Comparison of ENCODE assay signal across 27 cellular contexts in the genomic region with DNA sequence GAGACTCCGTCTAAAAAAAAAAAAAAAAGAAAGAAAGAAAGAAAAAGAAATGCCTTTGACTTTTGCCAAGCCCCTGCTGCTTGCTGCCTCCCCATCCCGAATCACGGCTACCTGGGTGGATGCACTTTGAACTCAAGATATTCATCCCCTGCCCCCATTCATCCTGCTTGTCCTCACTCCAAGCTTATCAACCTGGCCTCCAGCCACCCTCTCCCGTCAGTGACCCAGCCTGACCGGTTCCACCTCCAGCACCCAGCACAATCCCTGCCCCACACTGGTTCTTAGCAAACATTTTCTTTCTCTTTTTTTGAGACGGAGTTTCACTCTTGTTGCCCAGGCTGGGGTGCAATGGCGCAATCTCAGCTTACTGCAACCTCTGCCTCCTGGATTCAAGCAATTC. TPM values are rescaled to one million over a fixed set of nuclear protein-coding genes. Genes with fewer than 3 reads are reported as not detected.
DNase-seq lines count a peak whose midpoint lies in the region; ATAC-seq and TF ChIP-seq lines count a peak whose summit lies in the region.
"Had no signal": no experiment of that assay in that cellular context is flagged by ENCODE, and none has a peak within 500 bp of the region (broad histone marks: within the 10 kb centered on the region; RNA-seq: fewer than 3 reads in every experiment).

No MANE protein-coding gene starts in this region.

- H3K9ac ChIP-seq in colonic mucosa (ENCODE audit: low read depth in 2 of 2, low read length in 2 of 2) (no peak overlapping the region), mesenchymal stem cell (ENCODE audit: low read length) (no peak overlapping the region)

- ATAC-seq in left ventricle myocardium superior, result peak; percentile 47
- no peak for ATAC-seq in heart left ventricle
- ATAC-seq in upper lobe of right lung, result peak; percentile 84
- no peak for ATAC-seq in HG03432 (IDR thresholded peaks at IDR 0.05; ENCODE audit: unreplicated experiment)
- ATAC-seq in HG02884 (IDR thresholded peaks at IDR 0.05; ENCODE audit: unreplicated experiment), result no peak
- ATAC-seq: activated T-cell treated with anti-CD3 and anti-CD28 coated beads, Interleukin-2, amount 50 U/mL, for 72 hours had no signal

- H3K27me3 ChIP-seq in heart left ventricle (peaks cover 24 to 94% (median 59%) of the 10 kb centered on the region in 9 donors), colonic mucosa (peaks cover 23% of the 10 kb centered on the region), mesenchymal stem cell (ENCODE audit: control insufficient read depth in 1 of 2, insufficient read depth in 1 of 2, low read length in 2 of 2) (peaks cover 0 to 66% of the 10 kb centered on the region in 2 experiments), upper lobe of right lung (peaks cover 55% of the 10 kb centered on the region)

- H3K4ac ChIP-seq in mesenchymal stem cell (ENCODE audit: low read depth in 1 of 2, low read length in 2 of 2), result no peak overlapping the region

- H2BK5ac ChIP-seq in mesenchymal stem cell (ENCODE audit: low read depth, low read length, poor library complexity, severe bottlenecking), result no peak overlapping the region

- H2BK120ac ChIP-seq in mesenchymal stem cell (ENCODE audit: low read depth, low read length), result no peak overlapping the region

- no peak overlapping the region for H2BK15ac ChIP-seq in mesenchymal stem cell (ENCODE audit: low read depth, poor library complexity, severe bottlenecking)

- intact Hi-C loops in left ventricle myocardium superior (cut with micrococcal nuclease), result no loop called here
- intact Hi-C loops in heart left ventricle (cut with DNase I), result loop anchor here in 1 of 10 donors (10.0 kb wide), 1 partner anchor 98 kb away; a partner anchor contains a TSS
- intact Hi-C loops in colonic mucosa (cut with DNase I), result no loop called here
- intact Hi-C loops in upper lobe of right lung (cut with DNase I), result no loop called here

- H3K4me2 ChIP-seq in mesenchymal stem cell (ENCODE audit: low read length, poor library complexity, severe bottlenecking), result no peak overlapping the region

- H3K27ac ChIP-seq in heart left ventricle, result no peak overlapping the region
- H3K27ac ChIP-seq in colonic mucosa, result no peak overlapping the region
- H3K27ac ChIP-seq in mesenchymal stem cell (ENCODE audit: low read length, poor library complexity, severe bottlenecking), result no peak overlapping the region
- H3K27ac ChIP-seq in upper lobe of right lung, result no peak overlapping the region
- H3K27ac ChIP-seq: adrenal gland, brain microvascular endothelial cell, neutrophil, WERI-Rb-1 had no signal

- WGBS in heart left ventricle, 4 donors, result 27 to 41% (median 36%) methylated on average over 7 of the region's 7 CpGs
- 66% methylated on average over 6 of the region's 7 CpGs for WGBS in mesenchymal stem cell

- H3K23ac ChIP-seq in mesenchymal stem cell (ENCODE audit: low read length in 2 of 2), result no peak overlapping the region

- peaks cover 5% of the 10 kb centered on the region for H3K79me1 ChIP-seq in mesenchymal stem cell (replicated peaks; ENCODE audit: low read length, poor library complexity, severe bottlenecking)

- no peak overlapping the region for H2AFZ ChIP-seq in mesenchymal stem cell (ENCODE audit: low read depth, low read length)

- H3K36me3 Mint-ChIP-seq in chondrocyte (ENCODE audit: low read depth), result no peaks in the 10 kb centered on the region

- no peak for TF ChIP-seq POLR2A in heart left ventricle (IDR thresholded peaks at IDR 0.05)

- peaks cover 35% of the 10 kb centered on the region for H3K27me3 Mint-ChIP-seq in chondrocyte (ENCODE audit: low read depth)

- H3K4me1 ChIP-seq in heart left ventricle (peaks cover 0 to 8% (median 0%) of the 10 kb centered on the region in 12 donors), colonic mucosa (no peaks in the 10 kb centered on the region), mesenchymal stem cell (ENCODE audit: control insufficient read depth, insufficient read depth, low read depth, low read length) (peaks cover 48% of the 10 kb centered on the region), upper lobe of right lung (no peaks in the 10 kb centered on the region)
- H3K4me1 ChIP-seq: adrenal gland had no signal

- H3K14ac ChIP-seq in mesenchymal stem cell (ENCODE audit: low read length in 2 of 2), result no peak overlapping the region

- peak overlapping the region; percentile 29 for H2AK5ac ChIP-seq in mesenchymal stem cell (ENCODE audit: low read length, severe bottlenecking)

- peaks cover 8% of the 10 kb centered on the region for H3K4me1 Mint-ChIP-seq in chondrocyte (ENCODE audit: low read depth)
- H3K4me1 Mint-ChIP-seq: activated CD4-positive, alpha-beta T cell treated with anti-CD3 and anti-CD28 coated beads, Interleukin-2, amount 10 ng/mL, durations not matched to agents 7 days and 5 days had no signal

- H3K27ac Mint-ChIP-seq in chondrocyte (ENCODE audit: unreplicated experiment), result no peak overlapping the region
- H3K27ac Mint-ChIP-seq: activated CD4-positive, alpha-beta T cell treated with anti-CD3 and anti-CD28 coated beads, Interleukin-2, amount 10 ng/mL, durations not matched to agents 7 days and 5 days; activated naive CD4-positive, alpha-beta T cell treated with anti-CD3 and anti-CD28 coated beads for 36 hours; activated T-cell treated with anti-CD3 and anti-CD28 coated beads, Interleukin-2, amount 50 U/mL, for 72 hours; CD4-positive, alpha-beta T cell had no signal

- no peak overlapping the region for H2BK12ac ChIP-seq in mesenchymal stem cell (ENCODE audit: low read length in 2 of 2)

- TF ChIP-seq CTCF in heart left ventricle (IDR thresholded peaks at IDR 0.05) (no peak), colonic mucosa (IDR thresholded peaks at IDR 0.05) (no peak), upper lobe of right lung (IDR thresholded peaks at IDR 0.05) (no peak), chondrocyte (IDR thresholded peaks at IDR 0.05) (no peak)

- no peak overlapping the region for H3K4me3 Mint-ChIP-seq in chondrocyte (ENCODE audit: unreplicated experiment)
- H3K4me3 Mint-ChIP-seq: activated CD4-positive, alpha-beta T cell treated with anti-CD3 and anti-CD28 coated beads, Interleukin-2, amount 10 ng/mL, durations not matched to agents 7 days and 5 days; activated naive CD4-positive, alpha-beta T cell treated with anti-CD3 and anti-CD28 coated beads for 36 hours; activated T-cell treated with anti-CD3 and anti-CD28 coated beads, Interleukin-2, amount 50 U/mL, for 72 hours; CD4-positive, alpha-beta T cell; stimulated activated naive CD8-positive, alpha-beta T cell treated with anti-CD3 and anti-CD28 coated beads, Interleukin-15, Interleukin-2, amounts not matched to agents 100 ng/mL and 50 ng/mL, for 24 hours had no signal

- no peaks in the 10 kb centered on the region for H3K36me3 ChIP-seq in heart left ventricle
- H3K36me3 ChIP-seq in colonic mucosa, result no peaks in the 10 kb centered on the region
- no peaks in the 10 kb centered on the region for H3K36me3 ChIP-seq in mesenchymal stem cell (ENCODE audit: control insufficient read depth in 1 of 2, insufficient read depth in 2 of 2, low read depth in 1 of 2, low read length in 2 of 2)
- H3K36me3 ChIP-seq in upper lobe of right lung, result no peaks in the 10 kb centered on the region
- H3K36me3 ChIP-seq: adrenal gland, brain microvascular endothelial cell, neutrophil, WERI-Rb-1 had no signal

- H3K4me3 ChIP-seq in heart left ventricle (no peak overlapping the region), colonic mucosa (no peak overlapping the region), mesenchymal stem cell (ENCODE audit: insufficient read depth in 1 of 2, low read depth in 1 of 2, low read length in 2 of 2) (no peak overlapping the region), upper lobe of right lung (no peak overlapping the region)
- H3K4me3 ChIP-seq: adrenal gland had no signal

- H3K9me3 ChIP-seq in heart left ventricle (no peaks in the 10 kb centered on the region), colonic mucosa (no peaks in the 10 kb centered on the region), mesenchymal stem cell (ENCODE audit: control insufficient read depth, low read length) (no peaks in the 10 kb centered on the region), upper lobe of right lung (no peaks in the 10 kb centered on the region)
- H3K9me3 ChIP-seq: adrenal gland, neutrophil had no signal

- H3K18ac ChIP-seq in mesenchymal stem cell (ENCODE audit: low read depth in 1 of 2, low read length in 2 of 2), result no peak overlapping the region

- no peak overlapping the region for H4K8ac ChIP-seq in mesenchymal stem cell (ENCODE audit: low read length)

- DNase-seq in left ventricle myocardium superior (no peak), heart left ventricle (no peak), colonic mucosa (peak; percentile 90), mesenchymal stem cell (no peak), upper lobe of right lung (peak; percentile 86), chondrocyte (ENCODE audit: low spot score) (no peak)
- DNase-seq: activated CD4-positive, alpha-beta T cell treated with anti-CD3 and anti-CD28 coated beads, Interleukin-2, amount 10 ng/mL, durations not matched to agents 7 days and 5 days; activated naive CD4-positive, alpha-beta T cell treated with anti-CD3 and anti-CD28 coated beads for 36 hours; activated T-cell treated with anti-CD3 and anti-CD28 coated beads, Interleukin-2, amount 50 U/mL, for 72 hours; adrenal gland; brain microvascular endothelial cell; CD4-positive, alpha-beta T cell; effector CD8-positive, alpha-beta T cell; foreskin fibroblast; head of caudate nucleus; Karpas-422; kidney glomerular epithelial cell; mesendoderm; Right ventricle myocardium superior; T-helper 9 cell; WERI-Rb-1 had no signal

- H4K91ac ChIP-seq in mesenchymal stem cell (ENCODE audit: low read length), result no peak overlapping the region

- H3K9me3 Mint-ChIP-seq in chondrocyte (ENCODE audit: low read depth), result no peaks in the 10 kb centered on the region
- H3K9me3 Mint-ChIP-seq: activated CD4-positive, alpha-beta T cell treated with anti-CD3 and anti-CD28 coated beads, Interleukin-2, amount 10 ng/mL, durations not matched to agents 7 days and 5 days; activated naive CD4-positive, alpha-beta T cell treated with anti-CD3 and anti-CD28 coated beads for 36 hours; activated T-cell treated with anti-CD3 and anti-CD28 coated beads, Interleukin-2, amount 50 U/mL, for 72 hours; CD4-positive, alpha-beta T cell; stimulated activated naive CD8-positive, alpha-beta T cell treated with anti-CD3 and anti-CD28 coated beads, Interleukin-15, Interleukin-2, amounts not matched to agents 100 ng/mL and 50 ng/mL, for 24 hours had no signal

RNA-seq across cellular contexts. Expression of a gene that starts 44.4 kb away (rescaled TPM):
- 6.2 TPM for total RNA-seq in left ventricle myocardium superior
- 10 to 100 TPM in 2 of 9 donors, 1 to 10 TPM in 7; 2.5 to 57.8 (median 4.4) TPM for total RNA-seq in heart left ventricle
- 1 to 10 TPM; 2.4 to 2.5 TPM for polyA plus RNA-seq in heart left ventricle
- 1 to 10 TPM; 3.0 to 7.4 TPM for total RNA-seq in colonic mucosa
- 0.65 TPM for polyA plus RNA-seq in mesenchymal stem cell (2013, experiment 1 of 2)
- 0.41 TPM for polyA plus RNA-seq in mesenchymal stem cell (2013, experiment 2 of 2)
- 37.9 TPM for total RNA-seq in upper lobe of right lung
- not detected in 3 replicates for total RNA-seq in chondrocyte
- total RNA-seq: G401, NCI-H460 had no signal

Comparison
In these comparisons a context has a peak if more than half of its experiments do, and no peak if none do; other contexts are left out.
1. ATAC-seq: peak in left ventricle myocardium superior (single experiment) and upper lobe of right lung (single experiment); none in heart left ventricle (0 of 4), HG03432 (single experiment) and HG02884 (single experiment).
2. DNase-seq: peak in colonic mucosa (single experiment) and upper lobe of right lung (single experiment); none in left ventricle myocardium superior (single experiment), heart left ventricle (0 of 5), mesenchymal stem cell (single experiment) and chondrocyte (single experiment).